ENCODE assay signal across 1 cellular context in genomic region chr7:122314284-122314683, GRCh38.
TF ChIP-seq lines count a peak whose summit lies in the region.

No MANE protein-coding gene starts in this region.

TF ChIP-seq in H1, 55 proteins besides CTCF, POLR2A, EP300 and RAD21 (continued from another document):
- TF ChIP-seq, protein P1, sequence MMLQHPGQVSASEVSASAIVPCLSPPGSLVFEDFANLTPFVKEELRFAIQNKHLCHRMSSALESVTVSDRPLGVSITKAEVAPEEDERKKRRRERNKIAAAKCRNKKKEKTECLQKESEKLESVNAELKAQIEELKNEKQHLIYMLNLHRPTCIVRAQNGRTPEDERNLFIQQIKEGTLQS (IDR thresholded peaks at IDR 0.05; ENCODE audit: insufficient read depth, low read depth, low read length): no peak
- TF ChIP-seq JUND (IDR thresholded peaks at IDR 0.05; ENCODE audit: low read length): no peak
- TF ChIP-seq CBX5 (IDR thresholded peaks at IDR 0.05; ENCODE audit: low read depth, low read length): no peak
- TF ChIP-seq MAFK (IDR thresholded peaks at IDR 0.05; ENCODE audit: low read depth, low read length): no peak
- TF ChIP-seq SUZ12 (IDR thresholded peaks at IDR 0.05; ENCODE audit: low read length): no peak; the same call in 1 of the 2 replicates
- TF ChIP-seq GABPA (IDR thresholded peaks at IDR 0.05; ENCODE audit: borderline replicate concordance, insufficient read depth, low read length): no peak
- TF ChIP-seq SP1 (IDR thresholded peaks at IDR 0.05; ENCODE audit: low read depth, low read length): no peak
- TF ChIP-seq SRF (IDR thresholded peaks at IDR 0.05; ENCODE audit: low read depth, low read length): no peak
- no peak for TF ChIP-seq E2F6 (IDR thresholded peaks at IDR 0.05)
- no peak for TF ChIP-seq POLR2AphosphoS5 (IDR thresholded peaks at IDR 0.05; ENCODE audit: low read depth, low read length)
- TF ChIP-seq RFX5 (IDR thresholded peaks at IDR 0.05; ENCODE audit: borderline replicate concordance, low read depth, low read length): no peak
- TF ChIP-seq CHD7 (IDR thresholded peaks at IDR 0.05; ENCODE audit: insufficient replicate concordance, low read length): no peak
- TF ChIP-seq HDAC6 (IDR thresholded peaks at IDR 0.05; ENCODE audit: low read depth, low read length): no peak
- TF ChIP-seq POU5F1 (IDR thresholded peaks at IDR 0.05; ENCODE audit: low read depth, low read length): no peak
- no peak for TF ChIP-seq RXRA (IDR thresholded peaks at IDR 0.05; ENCODE audit: insufficient read depth, low read depth, low read length)
- no peak for TF ChIP-seq TAF1 (IDR thresholded peaks at IDR 0.05; ENCODE audit: low read depth, low read length)
TF ChIP-seq in H1: peak in this region for 0.
